8 cellular contexts compared by ENCODE assay signal in genomic region chr20:17682103-17682888, GRCh38. TPM values are rescaled to one million over a fixed set of nuclear protein-coding genes. Genes with fewer than 3 reads are reported as not detected.
DNase-seq lines count a peak whose midpoint lies in the region; ATAC-seq and TF ChIP-seq lines count a peak whose summit lies in the region.

RRBP1 (minus strand) TSS chr20:17682242; CDS start chr20:17660507, 21,735 bp downstream.

- H3K4me3 Mint-ChIP-seq in activated T-helper 2 cell treated with anti-CD3 and anti-CD28 coated beads, Interferon-gamma antibody, Interleukin-2, Interleukin-4, amounts not matched to agents 10 μg/mL and 5 μg/mL and 100 μg/mL, durations not matched to agents 14 hours and 24 hours and 36 hours (ENCODE audit: low read depth) = peak within 1 kb of the TSS; percentile 84
- H3K4me3 Mint-ChIP-seq in natural killer cell = peak within 1 kb of the TSS; percentile 94

- CTCF ChIA-PET in RWPE1 (lab: Yijun Ruan, JAX) = interaction anchor here (0.6 to 2.6 kb wide), 11 partner anchors 11 to 302 kb away, joined by 3 to 13 read pairs (median 3); no protein-coding TSS in a partner anchor

- H3K27ac Mint-ChIP-seq in activated T-helper 2 cell treated with anti-CD3 and anti-CD28 coated beads, Interferon-gamma antibody, Interleukin-2, Interleukin-4, amounts not matched to agents 10 μg/mL and 5 μg/mL and 100 μg/mL, durations not matched to agents 14 hours and 24 hours and 36 hours = peak within 1 kb of the TSS; percentile 84
- H3K27ac Mint-ChIP-seq in natural killer cell = peak within 1 kb of the TSS; percentile 80 to 94

- DNase-seq in ELR (ENCODE audit: low read depth) = peak; percentile 95
- peak; percentile 95 for DNase-seq in H4 (ENCODE audit: low spot score)
- DNase-seq in LNCaP clone FGC (ENCODE audit: low read depth) = peak; percentile 90
- DNase-seq in RWPE1 (ENCODE audit: low spot score) = peak; percentile 99
- DNase-seq in activated T-helper 2 cell treated with anti-CD3 and anti-CD28 coated beads, Interferon-gamma antibody, Interleukin-2, Interleukin-4, amounts not matched to agents 10 μg/mL and 5 μg/mL and 100 μg/mL, durations not matched to agents 14 hours and 24 hours and 36 hours (ENCODE audit: low spot score) = peak; percentile 96
- peak; percentile 95 for DNase-seq in fibroblast of mammary gland (ENCODE audit: low read depth)
- peak; percentile 97 for DNase-seq in natural killer cell
- peak; percentile 97 for DNase-seq in stimulated activated naive CD4-positive, alpha-beta T cell treated with Interleukin-2 at 50 U/mL for 16 hours (lab: John Stamatoyannopoulos, UW)

- peaks cover 28% of the 10 kb centered on the region for H3K36me3 Mint-ChIP-seq in activated T-helper 2 cell treated with anti-CD3 and anti-CD28 coated beads, Interferon-gamma antibody, Interleukin-2, Interleukin-4, amounts not matched to agents 10 μg/mL and 5 μg/mL and 100 μg/mL, durations not matched to agents 14 hours and 24 hours and 36 hours (ENCODE audit: low read depth)
- H3K36me3 Mint-ChIP-seq in natural killer cell = no peaks in the 10 kb centered on the region

- H3K27me3 Mint-ChIP-seq in activated T-helper 2 cell treated with anti-CD3 and anti-CD28 coated beads, Interferon-gamma antibody, Interleukin-2, Interleukin-4, amounts not matched to agents 10 μg/mL and 5 μg/mL and 100 μg/mL, durations not matched to agents 14 hours and 24 hours and 36 hours (ENCODE audit: low read depth) = peaks cover 30% of the 10 kb centered on the region
- H3K27me3 Mint-ChIP-seq in natural killer cell (ENCODE audit: low read depth in 2 of 2) = peaks cover 26 to 34% of the 10 kb centered on the region in 2 donors

- peak within 1 kb of the TSS; percentile 97 for H3K27ac ChIP-seq in RWPE1

- peak; percentile 38 for TF ChIP-seq CTCF in LNCaP clone FGC (IDR thresholded peaks at IDR 0.05; ENCODE audit: control insufficient read depth, extremely low read depth, insufficient read depth)
- peak; percentile 80 for TF ChIP-seq CTCF in RWPE1 (conservative IDR thresholded peaks at IDR 0.05; ENCODE audit: low read depth)
- TF ChIP-seq CTCF in fibroblast of mammary gland (conservative IDR thresholded peaks at IDR 0.05; ENCODE audit: control insufficient read depth, insufficient read depth, low read depth, low read length) = peak; percentile 68
- TF ChIP-seq CTCF in natural killer cell (IDR thresholded peaks at IDR 0.05) = peak; percentile 89

- POLR2A ChIA-PET in RWPE1 (lab: Yijun Ruan, JAX; ENCODE audit: low non-redundant PET) = interaction anchor here (0.6 to 0.8 kb wide), 3 partner anchors 30 to 274 kb away, joined by 3 to 11 read pairs (median 3); partner anchors contain the start of gene DSTN

- ATAC-seq in natural killer cell = peak; percentile 83 to 95 (median 89)

- intact Hi-C loops in activated T-helper 2 cell treated with anti-CD3 and anti-CD28 coated beads, Interferon-gamma antibody, Interleukin-2, Interleukin-4, amounts not matched to agents 10 μg/mL and 5 μg/mL and 100 μg/mL, durations not matched to agents 14 hours and 24 hours and 36 hours (cut with micrococcal nuclease) = loop anchor here (1.0 to 5.0 kb wide), 8 partner anchors 145 to 605 kb away; partner anchors contain the start of genes KAT14, PET117 and ZNF133
- intact Hi-C loops in natural killer cell (cut with micrococcal nuclease) = loop anchor here (1.0 to 10.0 kb wide), 8 partner anchors 70 to 313 kb away; partner anchors contain the start of genes MGME1 and SNX5

- peaks cover 30% of the 10 kb centered on the region for H3K4me1 Mint-ChIP-seq in activated T-helper 2 cell treated with anti-CD3 and anti-CD28 coated beads, Interferon-gamma antibody, Interleukin-2, Interleukin-4, amounts not matched to agents 10 μg/mL and 5 μg/mL and 100 μg/mL, durations not matched to agents 14 hours and 24 hours and 36 hours (ENCODE audit: low read depth)
- H3K4me1 Mint-ChIP-seq in natural killer cell = peaks cover 28 to 29% of the 10 kb centered on the region in 2 donors

- H3K9me3 Mint-ChIP-seq in activated T-helper 2 cell treated with anti-CD3 and anti-CD28 coated beads, Interferon-gamma antibody, Interleukin-2, Interleukin-4, amounts not matched to agents 10 μg/mL and 5 μg/mL and 100 μg/mL, durations not matched to agents 14 hours and 24 hours and 36 hours = no peaks in the 10 kb centered on the region
- H3K9me3 Mint-ChIP-seq in natural killer cell = no peaks in the 10 kb centered on the region

- peak within 1 kb of the TSS; percentile 71 for H3K4me3 ChIP-seq in LNCaP clone FGC (ENCODE audit: low read depth, low read length)
- peak within 1 kb of the TSS; percentile 63 for H3K4me3 ChIP-seq in fibroblast of mammary gland (ENCODE audit: control insufficient read depth, low read depth, low read length)

RNA-seq across cellular contexts. Expression of gene RRBP1, which starts in this region (rescaled TPM):
- total RNA-seq in H4 (2014; rRNA removed; shearing (Covaris generic)) = 48.6 and 61.6 TPM in 2 replicates
- total RNA-seq in activated T-helper 2 cell treated with anti-CD3 and anti-CD28 coated beads, Interferon-gamma antibody, Interleukin-2, Interleukin-4, amounts not matched to agents 10 μg/mL and 5 μg/mL and 100 μg/mL, durations not matched to agents 14 hours and 24 hours and 36 hours = 73.1 and 73.6 TPM in 2 replicates
- total RNA-seq in natural killer cell = 10 to 100 TPM; 88.3 to 95.4 (median 90.1) TPM

Comparison
In these comparisons a context has a peak if more than half of its experiments do, and no peak if none do; other contexts are left out.
1. Peak in every context shown above with its lines: DNase-seq, ATAC-seq, H3K4me3 ChIP-seq and H3K27ac ChIP-seq.
2. CTCF ChIP-seq: peak in every context shown above with its lines; median percentile 89 in natural killer cell; 80 in RWPE1; 68 in fibroblast of mammary gland; 38 in LNCaP clone FGC.